Comparison of ENCODE assay signal across 17 cellular contexts in genomic region chr9:8760000-8760767, GRCh38.
"Had no signal": no experiment of that assay in that cellular context is flagged by ENCODE, and none has a peak within 500 bp of the region (broad histone marks: within the 10 kb centered on the region; RNA-seq: fewer than 3 reads in every experiment).

No MANE protein-coding gene starts in this region.

- H3K27ac Mint-ChIP-seq: activated CD4-positive, alpha-beta T cell treated with anti-CD3 and anti-CD28 coated beads, Interleukin-2, amount 10 ng/mL, durations not matched to agents 7 days and 5 days; activated T-helper 1 cell treated with anti-CD3 and anti-CD28 coated beads, Interleukin-12 subunit alpha, Interleukin-12 subunit beta, Interleukin-2, Interleukin-4 antibody, amounts not matched to agents 30 ng/mL and 10 ng/mL and 1 ng/mL, durations not matched to agents 14 hours and 24 hours and 36 hours; natural killer cell treated with Interleukin-12 subunit alpha and Interleukin-12 subunit beta and Interleukin-15 and Interleukin-18, amount 100 ng/mL, for 72 hours; T-helper 2 cell treated with Interferon-gamma antibody and Interleukin-4, amounts not matched to agents 5 μg/mL and 100 μg/mL, for 36 hours had no signal

- ATAC-seq: natural killer cell treated with Interleukin-12 subunit alpha and Interleukin-12 subunit beta and Interleukin-15 and Interleukin-18, amount 100 ng/mL, for 72 hours; right cardiac atrium had no signal

- H3K27me3 Mint-ChIP-seq: activated CD4-positive, alpha-beta T cell treated with anti-CD3 and anti-CD28 coated beads, Interleukin-2, amount 10 ng/mL, durations not matched to agents 7 days and 5 days; natural killer cell treated with Interleukin-12 subunit alpha and Interleukin-12 subunit beta and Interleukin-15 and Interleukin-18, amount 100 ng/mL, for 72 hours had no signal

- FAIRE-seq: keratinocyte, small intestine, urothelium cell line had no signal

- H3K27ac ChIP-seq: cardiac muscle cell, hepatocyte, left ventricle myocardium inferior, prostate gland, stomach had no signal

- H3K4me1 ChIP-seq: left ventricle myocardium inferior, prostate gland, stomach had no signal

- DNase-seq: activated CD4-positive, alpha-beta T cell treated with anti-CD3 and anti-CD28 coated beads, Interleukin-2, amount 10 ng/mL, durations not matched to agents 7 days and 5 days; activated CD4-positive, CD25-positive, alpha-beta regulatory T cell; activated CD8-positive, alpha-beta memory T cell treated with anti-CD3 and anti-CD28 coated beads for 24 hours; activated naive CD4-positive, alpha-beta T cell; dorsolateral prefrontal cortex; left ventricle myocardium inferior; right cardiac atrium; small intestine; stomach had no signal

- H3K4me3 ChIP-seq: cardiac muscle cell, dorsolateral prefrontal cortex, hepatocyte, left ventricle myocardium inferior, prostate gland, stomach had no signal

- H3K9me3 Mint-ChIP-seq: activated CD4-positive, alpha-beta T cell treated with anti-CD3 and anti-CD28 coated beads, Interleukin-2, amount 10 ng/mL, durations not matched to agents 7 days and 5 days; activated T-helper 1 cell treated with anti-CD3 and anti-CD28 coated beads, Interleukin-12 subunit alpha, Interleukin-12 subunit beta, Interleukin-2, Interleukin-4 antibody, amounts not matched to agents 30 ng/mL and 10 ng/mL and 1 ng/mL, durations not matched to agents 14 hours and 24 hours and 36 hours; T-helper 2 cell treated with Interferon-gamma antibody and Interleukin-4, amounts not matched to agents 5 μg/mL and 100 μg/mL, for 36 hours had no signal

- H3K27me3 ChIP-seq: cardiac muscle cell, dorsolateral prefrontal cortex, hepatocyte, stomach had no signal

- H3K36me3 ChIP-seq: cardiac muscle cell, left ventricle myocardium inferior, prostate gland, stomach had no signal

- H3K4me1 Mint-ChIP-seq: activated CD4-positive, alpha-beta T cell treated with anti-CD3 and anti-CD28 coated beads, Interleukin-2, amount 10 ng/mL, durations not matched to agents 7 days and 5 days had no signal

- H3K4me3 Mint-ChIP-seq: activated CD4-positive, alpha-beta T cell treated with anti-CD3 and anti-CD28 coated beads, Interleukin-2, amount 10 ng/mL, durations not matched to agents 7 days and 5 days; activated T-helper 1 cell treated with anti-CD3 and anti-CD28 coated beads, Interleukin-12 subunit alpha, Interleukin-12 subunit beta, Interleukin-2, Interleukin-4 antibody, amounts not matched to agents 30 ng/mL and 10 ng/mL and 1 ng/mL, durations not matched to agents 14 hours and 24 hours and 36 hours; natural killer cell treated with Interleukin-12 subunit alpha and Interleukin-12 subunit beta and Interleukin-15 and Interleukin-18, amount 100 ng/mL, for 72 hours; T-helper 2 cell treated with Interferon-gamma antibody and Interleukin-4, amounts not matched to agents 5 μg/mL and 100 μg/mL, for 36 hours had no signal

- H3K9me3 ChIP-seq: left ventricle myocardium inferior, prostate gland had no signal
